Comparison of ENCODE assay signal across 8 cellular contexts in the genomic region with DNA sequence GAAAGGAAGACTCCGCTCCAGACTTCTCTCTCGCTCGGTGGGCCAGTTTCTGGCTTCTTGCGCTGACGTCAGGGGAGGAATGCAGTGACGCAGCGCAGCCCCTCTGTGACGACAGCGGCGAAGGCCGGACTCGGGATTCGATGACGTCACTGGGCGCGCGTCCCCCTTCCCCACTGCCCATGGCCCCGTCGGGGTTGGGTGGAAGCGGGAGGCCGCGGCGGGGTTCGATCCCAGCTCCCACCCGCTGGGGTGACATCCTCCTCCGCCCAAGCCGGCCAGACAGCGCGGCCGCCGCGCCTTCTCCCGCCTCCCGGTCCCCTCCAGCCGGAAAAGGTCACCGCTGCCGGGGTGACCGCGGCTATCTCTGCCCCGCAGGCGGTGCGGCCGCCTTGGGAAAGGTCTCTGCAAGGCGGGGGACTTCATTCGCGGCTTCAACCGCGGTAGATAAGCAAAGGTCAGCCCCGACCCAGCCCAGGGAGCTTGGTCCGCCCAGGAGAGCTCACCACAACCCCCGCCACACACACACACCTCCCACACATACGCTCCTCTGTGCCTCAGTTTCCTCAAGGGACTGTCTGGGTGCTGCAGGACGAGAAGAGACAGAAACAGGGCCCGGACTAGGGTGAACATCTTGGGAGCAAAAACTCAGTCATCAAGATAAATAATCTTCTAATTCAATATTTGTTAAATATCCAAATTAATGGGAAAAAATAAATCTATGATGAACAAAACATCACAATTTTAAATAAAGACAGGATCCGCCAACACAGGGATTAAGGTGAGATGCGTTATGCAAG. TPM values are rescaled to one million over a fixed set of nuclear protein-coding genes. Genes with fewer than 3 reads are reported as not detected.
DNase-seq lines count a peak whose midpoint lies in the region; ATAC-seq lines count a peak whose summit lies in the region.

No MANE protein-coding gene starts in this region.

- peak overlapping the region; percentile 91 for H3K4me3 ChIP-seq in CD8-positive, alpha-beta memory T cell (ENCODE audit: low read length)
- peak overlapping the region; percentile 79 for H3K4me3 ChIP-seq in neuron (ENCODE audit: low read length)

- H3K4me1 ChIP-seq in CD8-positive, alpha-beta memory T cell (ENCODE audit: insufficient read depth, low read length) = peaks cover 29% of the 10 kb centered on the region
- no peaks in the 10 kb centered on the region for H3K4me1 ChIP-seq in neuron (ENCODE audit: insufficient read depth, low read length)

- peaks cover 0 to 8% (median 1%) of the 10 kb centered on the region in 3 donors for H3K36me3 Mint-ChIP-seq in CD8-positive, alpha-beta memory T cell
- no peaks in the 10 kb centered on the region for H3K36me3 Mint-ChIP-seq in T-helper 17 cell (ENCODE audit: low read depth)

- peak overlapping the region; percentile 85 to 98 (median 96) for H3K4me3 Mint-ChIP-seq in CD8-positive, alpha-beta memory T cell
- peak overlapping the region; percentile 93 for H3K4me3 Mint-ChIP-seq in T-helper 17 cell

- H3K36me3 ChIP-seq in CD8-positive, alpha-beta memory T cell (ENCODE audit: insufficient read depth, low read length) = no peaks in the 10 kb centered on the region
- no peaks in the 10 kb centered on the region for H3K36me3 ChIP-seq in neuron (ENCODE audit: insufficient read depth, low read length)

- no peak for DNase-seq in CD8-positive, alpha-beta memory T cell
- DNase-seq in T-helper 17 cell = no peak
- no peak for DNase-seq in superior temporal gyrus (ENCODE audit: extremely low spot score)
- no peak for DNase-seq in AG08395 (ENCODE audit: low spot score)

- ATAC-seq in GM19023 (IDR thresholded peaks at IDR 0.05; ENCODE audit: unreplicated experiment) (peak; percentile 35), HG03139 (IDR thresholded peaks at IDR 0.05; ENCODE audit: unreplicated experiment) (peak; percentile 27), T-helper 17 cell (no peak), esophagus mucosa (peak; percentile 39)

- CTCF ChIA-PET in CD8-positive, alpha-beta memory T cell (lab: Charles Lee) = interaction anchor here (1.2 to 3.5 kb wide), 5 partner anchors 12 to 108 kb away, joined by 3 to 19 read pairs (median 6); partner anchors contain the start of gene IL27RA

- peaks cover 0 to 3% of the 10 kb centered on the region in 2 donors for H3K27me3 Mint-ChIP-seq in CD8-positive, alpha-beta memory T cell
- H3K27me3 Mint-ChIP-seq in T-helper 17 cell = no peaks in the 10 kb centered on the region

- peak overlapping the region; percentile 100 for H3K27ac ChIP-seq in CD8-positive, alpha-beta memory T cell (ENCODE audit: low read depth, low read length)

- H3K4me1 Mint-ChIP-seq in CD8-positive, alpha-beta memory T cell = peaks cover 32 to 40% (median 34%) of the 10 kb centered on the region in 3 donors
- H3K4me1 Mint-ChIP-seq in T-helper 17 cell = peaks cover 36% of the 10 kb centered on the region

- H3K27me3 ChIP-seq in CD8-positive, alpha-beta memory T cell (ENCODE audit: insufficient read depth, low read length, poor library complexity, severe bottlenecking) = no peaks in the 10 kb centered on the region
- no peaks in the 10 kb centered on the region for H3K27me3 ChIP-seq in neuron (ENCODE audit: insufficient read depth, low read length)

- POLR2A ChIA-PET in CD8-positive, alpha-beta memory T cell (lab: Charles Lee) = interaction anchor here (0.6 to 3.1 kb wide), 14 partner anchors 13 to 1839 kb away, joined by 3 to 47 read pairs (median 5); partner anchors contain the start of genes ADGRE5, DCAF15, DNAJB1 and IL27RA

- no peaks in the 10 kb centered on the region for H3K9me3 ChIP-seq in CD8-positive, alpha-beta memory T cell (ENCODE audit: low read length)
- no peaks in the 10 kb centered on the region for H3K9me3 ChIP-seq in T-helper 17 cell (ENCODE audit: control insufficient read depth, low read length, poor library complexity, severe bottlenecking)
- H3K9me3 ChIP-seq in neuron (ENCODE audit: low read length) = no peaks in the 10 kb centered on the region

- H3K27ac Mint-ChIP-seq in CD8-positive, alpha-beta memory T cell = peak overlapping the region; percentile 96 to 100 (median 100)
- H3K27ac Mint-ChIP-seq in T-helper 17 cell = peak overlapping the region; percentile 99

- H2AFZ ChIP-seq in neuron (ENCODE audit: low read depth, low read length) = peak overlapping the region; percentile 91

- peaks cover 0 to 2% (median 0%) of the 10 kb centered on the region in 5 donors for H3K9me3 Mint-ChIP-seq in CD8-positive, alpha-beta memory T cell

RNA-seq across cellular contexts. Expression of gene RFX1, which starts 0.8 kb away (rescaled TPM):
- 10 to 100 TPM; 13.0 to 13.6 TPM for total RNA-seq in CD8-positive, alpha-beta memory T cell
- polyA plus RNA-seq in CD8-positive, alpha-beta memory T cell = 3.1 TPM
- total RNA-seq in T-helper 17 cell (10 to 100 TPM; 23.3 to 24.7 TPM), esophagus mucosa (8.3 TPM)

RNA-seq across cellular contexts. Expression of gene RLN3, which starts 21.0 kb away (rescaled TPM):
- not detected for total RNA-seq in CD8-positive, alpha-beta memory T cell
- not detected for polyA plus RNA-seq in CD8-positive, alpha-beta memory T cell
- not detected for total RNA-seq in T-helper 17 cell
- not detected for total RNA-seq in esophagus mucosa

RNA-seq across cellular contexts. Expression of gene IL27RA, which starts 24.6 kb away (rescaled TPM):
- 10 to 100 TPM; 71.4 to 73.6 TPM for total RNA-seq in CD8-positive, alpha-beta memory T cell
- polyA plus RNA-seq in CD8-positive, alpha-beta memory T cell = 83.4 TPM
- total RNA-seq in T-helper 17 cell (10 to 100 TPM; 39.6 to 51.6 TPM), esophagus mucosa (1.2 TPM)

RNA-seq across cellular contexts. Expression of gene DCAF15, which starts 54.7 kb away (rescaled TPM):
- 10 to 100 TPM; 64.6 to 66.5 TPM for total RNA-seq in CD8-positive, alpha-beta memory T cell
- 8.0 TPM for polyA plus RNA-seq in CD8-positive, alpha-beta memory T cell
- total RNA-seq in T-helper 17 cell (10 to 100 TPM; 88.2 to 95.8 TPM), esophagus mucosa (18.2 TPM)

RNA-seq across cellular contexts. Expression of gene PALM3, which starts 54.9 kb away (rescaled TPM):
- total RNA-seq in CD8-positive, alpha-beta memory T cell = not detected
- polyA plus RNA-seq in CD8-positive, alpha-beta memory T cell = not detected
- not detected for total RNA-seq in T-helper 17 cell
- 0.08 TPM for total RNA-seq in esophagus mucosa

Comparison
In these comparisons a context has a peak if more than half of its experiments do, and no peak if none do; other contexts are left out.
1. RNA of gene IL27RA, which starts 24.6 kb away (total RNA-seq): 71.4 to 73.6 TPM in CD8-positive, alpha-beta memory T cell and 39.6 to 51.6 TPM in T-helper 17 cell; 1.2 TPM in esophagus mucosa (single experiment); every median in the first group is over 10 times any median in the second.